Comparison of ENCODE assay signal across 9 cellular contexts in the genomic region with DNA sequence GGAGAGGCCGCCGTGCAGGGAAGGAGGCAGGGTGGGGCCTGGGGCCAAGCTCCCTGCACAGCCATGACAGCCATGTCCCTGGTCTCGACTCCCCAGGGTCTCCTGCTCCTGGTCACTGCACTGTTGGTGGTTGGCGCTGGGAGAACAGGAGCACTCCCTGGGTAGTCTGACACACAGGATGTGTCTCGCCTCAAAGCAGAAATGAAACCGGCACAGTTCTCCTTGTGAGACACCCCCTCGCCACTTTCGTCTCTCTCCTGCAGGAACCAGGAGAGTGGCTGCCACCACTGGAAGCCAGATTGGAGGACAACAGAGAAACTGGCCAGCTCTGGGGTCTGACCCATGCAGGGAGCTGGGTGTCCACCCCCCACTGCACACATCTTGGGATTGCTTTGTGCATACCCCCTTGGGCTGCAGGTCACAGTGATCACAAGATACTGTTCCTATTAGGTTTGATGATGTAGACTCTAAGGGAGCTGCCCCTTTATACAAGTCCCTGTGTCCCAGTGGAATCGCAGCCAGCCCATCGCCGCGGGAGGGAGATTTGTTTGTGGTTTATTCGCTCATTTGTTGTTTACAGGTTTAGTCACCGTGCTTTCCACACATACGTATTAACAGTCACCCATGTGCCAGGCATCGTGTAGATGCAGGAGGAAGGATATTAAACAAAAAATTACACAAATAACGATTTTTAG. TPM values are rescaled to one million over a fixed set of nuclear protein-coding genes. Genes with fewer than 3 reads are reported as not detected.
DNase-seq lines count a peak whose midpoint lies in the region; ATAC-seq lines count a peak whose summit lies in the region.
"Had no signal": no experiment of that assay in that cellular context is flagged by ENCODE, and none has a peak within 500 bp of the region (broad histone marks: within the 10 kb centered on the region; RNA-seq: fewer than 3 reads in every experiment).

No MANE protein-coding gene starts in this region.

- no peak for DNase-seq in T-helper 17 cell
- DNase-seq in naive thymus-derived CD4-positive, alpha-beta T cell, result no peak
- DNase-seq in NCI-H1417 treated with DMSO at 0.1 percent for 48 hours (lab: John Stamatoyannopoulos, UW), result no peak
- DNase-seq in hepatic stellate cell (ENCODE audit: low spot score), result no peak
- DNase-seq in NCI-H1930 (lab: John Stamatoyannopoulos, UW), result no peak
- DNase-seq: stimulated activated CD4-positive, alpha-beta T cell treated with anti-CD3 and anti-CD28 coated beads, Interleukin-4, amount 100 ng/mL, for 24 hours had no signal

- peaks cover 15% of the 10 kb centered on the region for H3K4me1 Mint-ChIP-seq in T-helper 17 cell
- peaks cover 0 to 11% (median 0%) of the 10 kb centered on the region in 7 donors for H3K4me1 Mint-ChIP-seq in naive thymus-derived CD4-positive, alpha-beta T cell

- H3K4me3 Mint-ChIP-seq in T-helper 17 cell, result peak overlapping the region; percentile 61
- H3K4me3 Mint-ChIP-seq in naive thymus-derived CD4-positive, alpha-beta T cell, result peak overlapping the region in 1 of 10 donors; percentile 4

- H3K27ac Mint-ChIP-seq in T-helper 17 cell, result peak overlapping the region; percentile 83
- H3K27ac Mint-ChIP-seq in naive thymus-derived CD4-positive, alpha-beta T cell, result peak overlapping the region in 1 of 9 donors; percentile 2

- no peaks in the 10 kb centered on the region for H3K9me3 ChIP-seq in T-helper 17 cell (ENCODE audit: control insufficient read depth, low read length, poor library complexity, severe bottlenecking)
- H3K9me3 ChIP-seq in naive thymus-derived CD4-positive, alpha-beta T cell (ENCODE audit: control insufficient read depth in 2 of 3, low read length in 3 of 3), result no peaks in the 10 kb centered on the region

- no peaks in the 10 kb centered on the region for H3K36me3 Mint-ChIP-seq in T-helper 17 cell (ENCODE audit: low read depth)
- no peaks in the 10 kb centered on the region for H3K36me3 Mint-ChIP-seq in naive thymus-derived CD4-positive, alpha-beta T cell

- H3K27ac ChIP-seq in naive thymus-derived CD4-positive, alpha-beta T cell (ENCODE audit: low read depth, low read length), result no peak overlapping the region

- H3K27me3 Mint-ChIP-seq in T-helper 17 cell, result no peaks in the 10 kb centered on the region
- H3K27me3 Mint-ChIP-seq in naive thymus-derived CD4-positive, alpha-beta T cell, result no peaks in the 10 kb centered on the region

- no peaks in the 10 kb centered on the region for H3K9me3 Mint-ChIP-seq in naive thymus-derived CD4-positive, alpha-beta T cell

- no peaks in the 10 kb centered on the region for H3K36me3 ChIP-seq in naive thymus-derived CD4-positive, alpha-beta T cell (ENCODE audit: control insufficient read depth in 2 of 3, insufficient read depth in 3 of 3, low read length in 3 of 3)

- ATAC-seq in GM18502 (IDR thresholded peaks at IDR 0.05; ENCODE audit: poor library complexity, unreplicated experiment), result peak; percentile 61
- ATAC-seq in GM21737 (IDR thresholded peaks at IDR 0.05; ENCODE audit: unreplicated experiment), result peak; percentile 47
- peak; percentile 59 for ATAC-seq in T-helper 17 cell
- ATAC-seq in naive thymus-derived CD4-positive, alpha-beta T cell, result peak; percentile 84
- ATAC-seq in HG03196 (IDR thresholded peaks at IDR 0.05; ENCODE audit: unreplicated experiment), result no peak

- H3K27me3 ChIP-seq in naive thymus-derived CD4-positive, alpha-beta T cell (ENCODE audit: control insufficient read depth in 2 of 2, insufficient read depth in 2 of 2, low read length in 2 of 2), result no peaks in the 10 kb centered on the region

- CTCF ChIA-PET in naive thymus-derived CD4-positive, alpha-beta T cell (lab: Charles Lee), result no interaction called here

- no peak overlapping the region for H3K4me3 ChIP-seq in naive thymus-derived CD4-positive, alpha-beta T cell (ENCODE audit: low read length)

- POLR2A ChIA-PET in naive thymus-derived CD4-positive, alpha-beta T cell (lab: Charles Lee), result no interaction called here

- intact Hi-C loops in naive thymus-derived CD4-positive, alpha-beta T cell (cut with micrococcal nuclease), result no loop called here

- no peaks in the 10 kb centered on the region for H3K4me1 ChIP-seq in naive thymus-derived CD4-positive, alpha-beta T cell (ENCODE audit: control insufficient read depth in 2 of 2, insufficient read depth in 2 of 2, low read length in 2 of 2)

RNA-seq across cellular contexts. Expression of a gene that starts 27.0 kb away (rescaled TPM):
- 100 to 1,000 TPM in 1 of 2 donors, 10 to 100 TPM in 1; 84.2 to 114 TPM for total RNA-seq in T-helper 17 cell
- 100 to 1,000 TPM in 1 of 5 experiments, 10 to 100 TPM in 4; 11.7 to 130 (median 17.1) TPM for total RNA-seq in naive thymus-derived CD4-positive, alpha-beta T cell
- polyA plus RNA-seq in naive thymus-derived CD4-positive, alpha-beta T cell, result 10 to 100 TPM; 11.7 to 22.4 TPM
